Comparison of ENCODE assay signal across 9 cellular contexts in the genomic region with DNA sequence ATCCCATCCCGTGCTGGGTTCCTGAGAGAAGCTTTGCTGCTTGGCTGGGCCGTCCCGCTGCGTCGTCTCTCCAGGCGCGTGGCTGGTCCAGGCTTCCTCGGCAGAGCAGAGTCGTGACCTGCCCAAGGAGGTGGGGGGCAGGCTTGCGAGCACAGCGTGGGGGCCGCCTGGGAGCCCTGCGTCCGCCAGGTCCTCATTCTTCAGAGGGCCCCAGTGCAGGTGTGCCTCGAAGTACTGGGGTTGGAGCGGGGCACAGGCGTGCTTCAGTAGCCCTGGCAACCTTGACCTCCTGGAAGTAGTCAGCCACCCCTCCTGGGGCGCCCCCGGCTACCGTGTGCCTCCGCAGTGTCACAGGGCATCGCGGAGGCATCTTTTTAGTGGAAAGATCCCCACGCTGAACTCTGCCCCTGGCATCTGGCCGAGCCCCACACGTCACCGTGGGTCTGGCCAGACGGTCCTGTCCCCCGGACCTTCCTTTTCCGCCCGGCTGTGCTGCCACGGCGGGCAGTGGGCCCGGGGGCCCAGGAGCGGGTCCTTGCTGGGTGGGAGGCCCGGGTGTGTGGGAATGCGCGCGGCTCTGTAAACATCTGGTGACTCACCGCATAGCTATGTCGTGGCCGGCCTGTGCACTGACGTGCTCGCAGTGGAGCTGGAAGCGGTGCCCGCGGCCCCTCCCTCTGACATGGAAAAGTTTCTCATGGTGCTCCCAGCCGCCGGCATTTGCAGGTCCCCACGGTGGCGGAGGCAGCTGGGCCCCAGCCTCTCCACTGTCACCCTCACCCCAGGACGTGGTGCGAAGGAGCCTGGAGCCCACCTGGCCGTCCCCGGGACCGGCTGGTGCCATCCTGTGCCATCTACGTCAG. TPM values are rescaled to one million over a fixed set of nuclear protein-coding genes. Genes with fewer than 3 reads are reported as not detected.
A peak's percentile ranks its signal among the peaks of the same experiment; 100 is the strongest.
DNase-seq lines count a peak whose midpoint lies in the region; ATAC-seq and TF ChIP-seq lines count a peak whose summit lies in the region.
"Had no signal": no experiment of that assay in that cellular context is flagged by ENCODE, and none has a peak within 500 bp of the region (broad histone marks: within the 10 kb centered on the region; RNA-seq: fewer than 3 reads in every experiment).

No MANE protein-coding gene starts in this region.

- BruUV-seq in mammary epithelial cell (replicated peaks; lab: Mats Ljungman, UMichigan), result no TSS peak

- H3K4me3 ChIP-seq in mammary epithelial cell (replicated peaks in 1 of 3; ENCODE audit: insufficient read depth in 1 of 3, low read depth in 2 of 3, low read length in 3 of 3) (peak overlapping the region; percentile 11 to 49 (median 47)), skeletal muscle tissue (ENCODE audit: low read length in 3 of 3) (peak overlapping the region; percentile 66 to 83 (median 82))

- no peak for ATAC-seq in HG02678 (IDR thresholded peaks at IDR 0.05; ENCODE audit: unreplicated experiment)
- ATAC-seq in HG03280 (IDR thresholded peaks at IDR 0.05; ENCODE audit: unreplicated experiment), result no peak

- peaks cover 72% of the 10 kb centered on the region for H3K79me2 ChIP-seq in mammary epithelial cell (ENCODE audit: insufficient read depth, low read length)

- peak; percentile 16 for DNase-seq in activated CD8-positive, alpha-beta memory T cell treated with anti-CD3 and anti-CD28 coated beads, Interleukin-2, amount 50 U/mL, for 4 hours
- DNase-seq in activated CD8-positive, alpha-beta memory T cell treated with anti-CD3 and anti-CD28 coated beads for 24 hours, result no peak
- DNase-seq in mammary epithelial cell (peak; percentile 87), iris pigment epithelial cell (ENCODE audit: low read depth) (peak; percentile 99), NCI-H146 treated with DMSO at 0.1 percent for 48 hours (lab: John Stamatoyannopoulos, UW; ENCODE audit: unreplicated experiment) (no peak)

- H3K27ac ChIP-seq in mammary epithelial cell (ENCODE audit: insufficient read depth, low read depth, low read length) (peak overlapping the region; percentile 76), skeletal muscle tissue (ENCODE audit: low read depth, low read length) (peak overlapping the region; percentile 100)

- H3K27me3 ChIP-seq in mammary epithelial cell (ENCODE audit: insufficient read depth, low read length) (no peaks in the 10 kb centered on the region), skeletal muscle tissue (ENCODE audit: control insufficient read depth in 3 of 3, insufficient read depth in 3 of 3, low read length in 3 of 3) (no peaks in the 10 kb centered on the region)

- H3K4me1 ChIP-seq in mammary epithelial cell (ENCODE audit: insufficient read depth, low read length), result peaks cover 32% of the 10 kb centered on the region
- peaks cover 51 to 71% (median 67%) of the 10 kb centered on the region in 3 donors for H3K4me1 ChIP-seq in skeletal muscle tissue (ENCODE audit: control insufficient read depth in 3 of 3, insufficient read depth in 3 of 3, low read length in 3 of 3)

- CTCF ChIA-PET in mammary epithelial cell (lab: Charles Lee; ENCODE audit: low non-redundant PET), result interaction anchor here (0.7 kb wide), 1 partner anchor 19 kb away, joined by 5 read pairs; the partner anchor contains the start of gene TMEM184A

- 7% methylated on average over 27 of the region's 57 CpGs for WGBS in mammary epithelial cell (ENCODE audit: low coverage, missing lambda C conversion rate)

- TF ChIP-seq CTCF in mammary epithelial cell (conservative IDR thresholded peaks at IDR 0.05 in 1 of 2, IDR thresholded peaks at IDR 0.05 in 1 of 2; ENCODE audit: extremely low read depth in 1 of 2, insufficient read depth in 1 of 2, low read depth in 1 of 2, low read length in 2 of 2), result no peak

- dilution Hi-C loops in mammary epithelial cell (cut with HindIII; ENCODE audit: low sequenced_read_pairs), result loop anchor here (5.0 kb wide), 1 partner anchor 100 kb away; no protein-coding TSS in a partner anchor

- no peaks in the 10 kb centered on the region for H3K9me3 ChIP-seq in mammary epithelial cell (replicated peaks; ENCODE audit: insufficient read depth, low read length)
- H3K9me3 ChIP-seq in skeletal muscle tissue (ENCODE audit: control insufficient read depth in 3 of 3, low read length in 3 of 3), result no peaks in the 10 kb centered on the region

- H4K20me1 ChIP-seq in mammary epithelial cell (ENCODE audit: insufficient read depth, low read length), result no peaks in the 10 kb centered on the region

- peak overlapping the region; percentile 61 for H2AFZ ChIP-seq in mammary epithelial cell (ENCODE audit: low read depth, low read length)

- intact Hi-C loops in mammary epithelial cell (cut with micrococcal nuclease), result no loop called here

- H3K4me2 ChIP-seq in mammary epithelial cell (ENCODE audit: insufficient read depth, low read depth, low read length), result peak overlapping the region; percentile 98

- peak overlapping the region; percentile 77 for H3K9ac ChIP-seq in mammary epithelial cell (ENCODE audit: insufficient read depth, low read length)
- peak overlapping the region; percentile 91 to 96 (median 94) for H3K9ac ChIP-seq in skeletal muscle tissue (ENCODE audit: low read depth in 1 of 3, low read length in 3 of 3)

- in situ Hi-C loops in mammary epithelial cell (cut with MboI; ENCODE audit: low sequenced_read_pairs in 2 of 2), result no loop called here

- H3K36me3 ChIP-seq in mammary epithelial cell (ENCODE audit: insufficient read depth, low read length) (no peaks in the 10 kb centered on the region), skeletal muscle tissue (ENCODE audit: control insufficient read depth in 3 of 3, insufficient read depth in 3 of 3, low read length in 3 of 3) (peaks cover 16 to 24% (median 18%) of the 10 kb centered on the region in 3 donors)

RNA-seq across cellular contexts. Expression of gene MAFK, which starts 6.5 kb away (rescaled TPM):
- total RNA-seq in mammary epithelial cell, result 10 to 100 TPM; 10.5 to 23.4 TPM
- 3.1 TPM for polyA plus RNA-seq in mammary epithelial cell
- polyA minus RNA-seq in mammary epithelial cell, result 10.2 TPM
- 6.8 TPM for total RNA-seq in skeletal muscle tissue

RNA-seq across cellular contexts. Expression of gene TMEM184A, which starts 19.0 kb away (rescaled TPM):
- total RNA-seq in mammary epithelial cell (10 to 100 TPM in 1 of 2 donors, 1 to 10 TPM in 1; 9.2 to 15.1 TPM), skeletal muscle tissue (not detected)
- 5.5 TPM for polyA plus RNA-seq in mammary epithelial cell
- polyA minus RNA-seq in mammary epithelial cell, result 8.4 TPM
- total RNA-seq: CD4-positive, alpha-beta memory T cell had no signal
- polyA plus RNA-seq: CD4-positive, alpha-beta memory T cell had no signal

RNA-seq across cellular contexts. Expression of gene INTS1, which starts 32.8 kb away (rescaled TPM):
- 10 to 100 TPM; 51.3 to 81.1 TPM for total RNA-seq in mammary epithelial cell
- polyA plus RNA-seq in mammary epithelial cell, result 31.7 TPM
- polyA minus RNA-seq in mammary epithelial cell, result 62.4 TPM
- total RNA-seq in skeletal muscle tissue, result 16.7 TPM

RNA-seq across cellular contexts. Expression of gene PSMG3, which starts 32.8 kb away (rescaled TPM):
- total RNA-seq in mammary epithelial cell (10 to 100 TPM; 25.8 to 34.0 TPM), skeletal muscle tissue (19.3 TPM)
- polyA plus RNA-seq in mammary epithelial cell, result 70.4 TPM
- polyA minus RNA-seq in mammary epithelial cell, result 14.2 TPM

Comparison
In these comparisons a context has a peak if more than half of its experiments do, and no peak if none do; other contexts are left out.
1. DNase-seq: peak in activated CD8-positive, alpha-beta memory T cell treated with anti-CD3 and anti-CD28 coated beads, Interleukin-2, amount 50 U/mL, for 4 hours (single experiment), mammary epithelial cell (single experiment) and iris pigment epithelial cell (single experiment); none in activated CD8-positive, alpha-beta memory T cell treated with anti-CD3 and anti-CD28 coated beads for 24 hours (single experiment) and NCI-H146 treated with DMSO at 0.1 percent for 48 hours (single experiment).
2. RNA of gene TMEM184A, which starts 19.0 kb away (total RNA-seq): 9.2 to 15.1 TPM in mammary epithelial cell; not detected in skeletal muscle tissue (single experiment); every median in the first group is over 10 times any median in the second.